Comparison of ENCODE assay signal across 1 cellular context in genomic region chr4:54215379-54216072, GRCh38.
TF ChIP-seq lines count a peak whose summit lies in the region.

No MANE protein-coding gene starts in this region.

TF ChIP-seq in IMR-90, 13 proteins besides CTCF, POLR2A, EP300 and RAD21:
- no peak for TF ChIP-seq FOS (IDR thresholded peaks at IDR 0.05; ENCODE audit: low read depth, low read length)
- TF ChIP-seq USF2 (IDR thresholded peaks at IDR 0.05; ENCODE audit: low read depth, low read length): no peak
- TF ChIP-seq SMC3 (IDR thresholded peaks at IDR 0.05; ENCODE audit: low read depth, low read length): no peak
- TF ChIP-seq MXI1 (IDR thresholded peaks at IDR 0.05; ENCODE audit: borderline replicate concordance, low read depth, low read length): no peak
- TF ChIP-seq NFE2L2 (IDR thresholded peaks at IDR 0.05; ENCODE audit: low read depth, low read length): no peak
- no peak for TF ChIP-seq RCOR1 (IDR thresholded peaks at IDR 0.05; ENCODE audit: insufficient replicate concordance, low read length)
- no peak for TF ChIP-seq ELK1 (IDR thresholded peaks at IDR 0.05; ENCODE audit: borderline replicate concordance, low read depth, low read length)
- TF ChIP-seq CHD1 (IDR thresholded peaks at IDR 0.05; ENCODE audit: low read depth, low read length): no peak
- TF ChIP-seq MAZ (IDR thresholded peaks at IDR 0.05; ENCODE audit: borderline replicate concordance, low read depth, low read length): no peak
- no peak for TF ChIP-seq MAFK (IDR thresholded peaks at IDR 0.05; ENCODE audit: low read depth, low read length)
- no peak for TF ChIP-seq RFX5 (IDR thresholded peaks at IDR 0.05; ENCODE audit: low read depth, low read length)
- no peak for TF ChIP-seq BHLHE40 (IDR thresholded peaks at IDR 0.05; ENCODE audit: low read depth, low read length)
- TF ChIP-seq CEBPB (IDR thresholded peaks at IDR 0.05; ENCODE audit: low read depth, low read length): no peak
